15 cellular contexts compared by ENCODE assay signal in the genomic region with DNA sequence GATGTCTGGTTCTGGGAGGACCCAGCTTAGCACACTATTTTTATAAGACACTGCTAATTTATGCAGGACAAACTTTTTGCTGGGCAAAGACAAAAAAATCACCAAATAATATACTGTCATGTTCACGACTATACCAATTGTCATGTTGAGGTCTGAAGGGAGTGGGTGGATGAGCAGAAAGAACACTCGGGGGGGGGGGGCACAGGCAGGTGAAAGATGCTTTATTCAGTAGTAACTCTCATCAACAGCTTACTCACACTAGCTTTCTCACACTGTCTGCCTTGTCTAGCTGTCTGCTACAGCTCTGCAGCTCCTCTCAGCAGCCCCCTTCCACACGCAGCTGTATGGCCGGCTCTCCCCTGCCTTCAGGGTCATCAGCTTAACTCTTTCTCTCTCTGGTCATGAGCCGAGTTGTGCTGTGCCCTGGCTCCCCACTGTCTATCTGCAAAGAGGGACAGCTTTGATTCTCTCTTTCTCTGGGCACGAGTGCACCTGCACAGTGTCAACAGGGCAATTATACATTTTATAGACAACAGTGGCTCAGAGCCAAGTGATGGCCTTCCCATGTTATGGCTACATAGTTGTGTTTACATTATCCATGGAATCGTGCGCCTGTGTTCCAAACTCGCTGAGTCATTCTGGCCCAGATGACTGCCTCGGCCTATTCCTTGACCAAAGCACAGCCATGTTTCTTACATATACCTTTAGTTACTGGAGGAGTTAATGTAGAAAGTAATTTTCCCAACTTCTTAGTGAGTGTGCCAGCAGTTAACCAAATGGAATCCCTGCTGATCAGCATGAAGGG.
DNase-seq lines count a peak whose midpoint lies in the region; ATAC-seq and TF ChIP-seq lines count a peak whose summit lies in the region.
"Had no signal": no experiment of that assay in that cellular context is flagged by ENCODE, and none has a peak within 500 bp of the region (broad histone marks: within the 10 kb centered on the region; RNA-seq: fewer than 3 reads in every experiment).

No MANE protein-coding gene starts in this region.

- H2AFZ ChIP-seq in neural progenitor cell (replicated peaks): peak overlapping the region; percentile 72

- no peak overlapping the region for H3K4me2 ChIP-seq in neural progenitor cell

- TF ChIP-seq CTCF in HFF-Myc (IDR thresholded peaks at IDR 0.05; ENCODE audit: low read depth, low read length, missing control alignments) (no peak), neural progenitor cell (IDR thresholded peaks at IDR 0.05) (no peak), GM10266 (IDR thresholded peaks at IDR 0.05; ENCODE audit: control insufficient read depth, insufficient read depth, low read depth, missing control alignments) (no peak), lower lobe of right lung (IDR thresholded peaks at IDR 0.05) (no peak)

- H3K4me1 ChIP-seq in neural progenitor cell: no peaks in the 10 kb centered on the region
- H3K4me1 ChIP-seq in lower lobe of right lung: no peaks in the 10 kb centered on the region
- H3K4me1 ChIP-seq: esophagus muscularis mucosa, suprapubic skin had no signal

- H3K4me3 ChIP-seq in HFF-Myc (replicated peaks; ENCODE audit: low read depth, low read length) (no peak overlapping the region), neural progenitor cell (no peak overlapping the region), lower lobe of right lung (no peak overlapping the region)
- H3K4me3 ChIP-seq: esophagus muscularis mucosa, suprapubic skin had no signal

- no peaks in the 10 kb centered on the region for H3K79me2 ChIP-seq in neural progenitor cell (ENCODE audit: low read depth)

- H3F3A ChIP-seq in neural progenitor cell (ENCODE audit: low read depth): no peaks in the 10 kb centered on the region

- no peak overlapping the region for H3K27ac ChIP-seq in neural progenitor cell
- no peak overlapping the region for H3K27ac ChIP-seq in lower lobe of right lung
- H3K27ac ChIP-seq: esophagus muscularis mucosa, suprapubic skin had no signal

- DNase-seq in HFF-Myc (ENCODE audit: extremely low read depth, low read depth) (peak; percentile 9), NCI-H2081 (lab: John Stamatoyannopoulos, UW) (peak; percentile 85 to 95), SK-N-DZ (ENCODE audit: low spot score) (peak; percentile 69), neural progenitor cell (ENCODE audit: low spot score) (peak; percentile 30), GM10266 (ENCODE audit: extremely low spot score) (no peak), lower lobe of right lung (no peak)
- DNase-seq: activated CD4-positive, alpha-beta T cell treated with anti-CD3 and anti-CD28 coated beads for 4 hours; activated naive CD4-positive, alpha-beta T cell treated with anti-CD3 and anti-CD28 coated beads, Interleukin-2, amount 10 ng/mL, durations not matched to agents 7 days and 5 days; mesendoderm; NCI-H1436 treated with DMSO at 0.1 percent for 48 hours; stimulated activated CD4-positive, alpha-beta T cell treated with anti-CD3 and anti-CD28 coated beads, Interleukin-2, amount 100 ng/mL, for 48 hours; T1000 had no signal

- no peak overlapping the region for H3K27ac Mint-ChIP-seq in neural progenitor cell
- H3K27ac Mint-ChIP-seq: activated naive CD4-positive, alpha-beta T cell treated with anti-CD3 and anti-CD28 coated beads, Interleukin-2, amount 10 ng/mL, durations not matched to agents 7 days and 5 days had no signal

- H3K36me3 Mint-ChIP-seq in neural progenitor cell: no peaks in the 10 kb centered on the region
- H3K36me3 Mint-ChIP-seq: activated naive CD4-positive, alpha-beta T cell treated with anti-CD3 and anti-CD28 coated beads, Interleukin-2, amount 10 ng/mL, durations not matched to agents 7 days and 5 days had no signal

- H3K9ac ChIP-seq in neural progenitor cell: no peak overlapping the region

- no peaks in the 10 kb centered on the region for H4K20me1 ChIP-seq in neural progenitor cell (ENCODE audit: low read depth)

- peaks cover 4% of the 10 kb centered on the region for H3K27me3 Mint-ChIP-seq in neural progenitor cell (ENCODE audit: insufficient read depth, low read depth)

- no peaks in the 10 kb centered on the region for H3K36me3 ChIP-seq in neural progenitor cell
- H3K36me3 ChIP-seq in lower lobe of right lung: no peaks in the 10 kb centered on the region
- H3K36me3 ChIP-seq: esophagus muscularis mucosa, suprapubic skin had no signal

- H3K4me3 Mint-ChIP-seq in neural progenitor cell: no peak overlapping the region
- H3K4me3 Mint-ChIP-seq: activated naive CD4-positive, alpha-beta T cell treated with anti-CD3 and anti-CD28 coated beads, Interleukin-2, amount 10 ng/mL, durations not matched to agents 7 days and 5 days had no signal

- H3K9me3 ChIP-seq in neural progenitor cell (ENCODE audit: low read depth) (no peaks in the 10 kb centered on the region), lower lobe of right lung (no peaks in the 10 kb centered on the region)
- H3K9me3 ChIP-seq: esophagus muscularis mucosa, suprapubic skin had no signal

- ATAC-seq in lower lobe of right lung (no peak), GM21576 (IDR thresholded peaks at IDR 0.05; ENCODE audit: unreplicated experiment) (no peak)

- H3K27me3 ChIP-seq in neural progenitor cell: no peaks in the 10 kb centered on the region
- H3K27me3 ChIP-seq in lower lobe of right lung (ENCODE audit: low read depth): no peaks in the 10 kb centered on the region

- no peaks in the 10 kb centered on the region for H3K9me3 Mint-ChIP-seq in neural progenitor cell
- H3K9me3 Mint-ChIP-seq: activated naive CD4-positive, alpha-beta T cell treated with anti-CD3 and anti-CD28 coated beads, Interleukin-2, amount 10 ng/mL, durations not matched to agents 7 days and 5 days had no signal

- intact Hi-C loops in lower lobe of right lung (cut with DNase I): no loop called here

- H3K4me1 Mint-ChIP-seq in neural progenitor cell: peaks cover 4% of the 10 kb centered on the region
- H3K4me1 Mint-ChIP-seq: activated naive CD4-positive, alpha-beta T cell treated with anti-CD3 and anti-CD28 coated beads, Interleukin-2, amount 10 ng/mL, durations not matched to agents 7 days and 5 days had no signal

Comparison
In these comparisons a context has a peak if more than half of its experiments do, and no peak if none do; other contexts are left out.
1. DNase-seq: peak in HFF-Myc (single experiment), NCI-H2081 (2 of 2), SK-N-DZ (single experiment) and neural progenitor cell (single experiment); none in GM10266 (single experiment) and lower lobe of right lung (single experiment).